11 cellular contexts compared by ENCODE assay signal in genomic region chr13:21435231-21435630, GRCh38. TPM values are rescaled to one million over a fixed set of nuclear protein-coding genes. Genes with fewer than 3 reads are reported as not detected.
DNase-seq lines count a peak whose midpoint lies in the region; ATAC-seq and TF ChIP-seq lines count a peak whose summit lies in the region.
"Had no signal": no experiment of that assay in that cellular context is flagged by ENCODE, and none has a peak within 500 bp of the region (broad histone marks: within the 10 kb centered on the region; RNA-seq: fewer than 3 reads in every experiment).

No MANE protein-coding gene starts in this region.

- H3K4me1 Mint-ChIP-seq in activated CD8-positive, alpha-beta memory T cell treated with anti-CD3 and anti-CD28 coated beads, Interleukin-2, amount 10 ng/mL, durations not matched to agents 7 days and 5 days: peaks cover 33% of the 10 kb centered on the region
- peaks cover 29% of the 10 kb centered on the region for H3K4me1 Mint-ChIP-seq in activated T-helper 17 cell treated with anti-CD3 and anti-CD28 coated beads, Interleukin-2, amount 50 U/mL, for 72 hours
- peaks cover 26% of the 10 kb centered on the region for H3K4me1 Mint-ChIP-seq in stimulated activated memory B cell treated with anti-CD40 and anti-IgM and Interleukin-4, amounts not matched to agents 10 μg/mL and 1 μg/mL and 100 μg/mL, for 72 hours
- H3K4me1 Mint-ChIP-seq: neural progenitor cell had no signal

- no peaks in the 10 kb centered on the region for H3K27me3 Mint-ChIP-seq in activated CD8-positive, alpha-beta memory T cell treated with anti-CD3 and anti-CD28 coated beads, Interleukin-2, amount 10 ng/mL, durations not matched to agents 7 days and 5 days
- H3K27me3 Mint-ChIP-seq in activated T-helper 17 cell treated with anti-CD3 and anti-CD28 coated beads, Interleukin-2, amount 50 U/mL, for 72 hours: no peaks in the 10 kb centered on the region
- no peaks in the 10 kb centered on the region for H3K27me3 Mint-ChIP-seq in stimulated activated memory B cell treated with anti-CD40 and anti-IgM and Interleukin-4, amounts not matched to agents 10 μg/mL and 1 μg/mL and 100 μg/mL, for 72 hours

- no peaks in the 10 kb centered on the region for H3K36me3 ChIP-seq in gastroesophageal sphincter
- H3K36me3 ChIP-seq: neural progenitor cell had no signal

- no peaks in the 10 kb centered on the region for H3K27me3 ChIP-seq in gastroesophageal sphincter
- H3K27me3 ChIP-seq: neural progenitor cell had no signal

- TF ChIP-seq EP300 in gastroesophageal sphincter (IDR thresholded peaks at IDR 0.05): no peak

- H3K9me3 ChIP-seq in gastroesophageal sphincter: peaks cover 0 to 18% (median 0%) of the 10 kb centered on the region in 3 donors

- peak overlapping the region; percentile 79 for H3K27ac Mint-ChIP-seq in activated CD8-positive, alpha-beta memory T cell treated with anti-CD3 and anti-CD28 coated beads, Interleukin-2, amount 10 ng/mL, durations not matched to agents 7 days and 5 days
- peak overlapping the region; percentile 84 for H3K27ac Mint-ChIP-seq in activated T-helper 17 cell treated with anti-CD3 and anti-CD28 coated beads, Interleukin-2, amount 50 U/mL, for 72 hours
- peak overlapping the region; percentile 91 for H3K27ac Mint-ChIP-seq in stimulated activated memory B cell treated with anti-CD40 and anti-IgM and Interleukin-4, amounts not matched to agents 10 μg/mL and 1 μg/mL and 100 μg/mL, for 72 hours
- H3K27ac Mint-ChIP-seq: neural progenitor cell had no signal

- CTCF ChIA-PET in activated CD8-positive, alpha-beta memory T cell treated with anti-CD3 and anti-CD28 coated beads, Interleukin-2, amount 10 ng/mL, durations not matched to agents 7 days and 5 days (lab: Charles Lee): interaction anchor here (1.6 kb wide), 1 partner anchor 24 kb away, joined by 3 read pairs; the partner anchor contains the start of gene ZDHHC20

- peaks cover 20% of the 10 kb centered on the region for H3K9me3 Mint-ChIP-seq in activated CD8-positive, alpha-beta memory T cell treated with anti-CD3 and anti-CD28 coated beads, Interleukin-2, amount 10 ng/mL, durations not matched to agents 7 days and 5 days (ENCODE audit: low read depth)
- peaks cover 10% of the 10 kb centered on the region for H3K9me3 Mint-ChIP-seq in activated T-helper 17 cell treated with anti-CD3 and anti-CD28 coated beads, Interleukin-2, amount 50 U/mL, for 72 hours
- H3K9me3 Mint-ChIP-seq in stimulated activated memory B cell treated with anti-CD40 and anti-IgM and Interleukin-4, amounts not matched to agents 10 μg/mL and 1 μg/mL and 100 μg/mL, for 72 hours: peaks cover 5% of the 10 kb centered on the region

- TF ChIP-seq POLR2A in gastroesophageal sphincter (IDR thresholded peaks at IDR 0.05): no peak

- peak overlapping the region in 3 of 4 donors; percentile 38 to 52 (median 45) for H3K27ac ChIP-seq in gastroesophageal sphincter
- H3K27ac ChIP-seq: neural progenitor cell, VCaP had no signal

- peaks cover 56% of the 10 kb centered on the region for H3K36me3 Mint-ChIP-seq in activated CD8-positive, alpha-beta memory T cell treated with anti-CD3 and anti-CD28 coated beads, Interleukin-2, amount 10 ng/mL, durations not matched to agents 7 days and 5 days
- H3K36me3 Mint-ChIP-seq in activated T-helper 17 cell treated with anti-CD3 and anti-CD28 coated beads, Interleukin-2, amount 50 U/mL, for 72 hours (ENCODE audit: low read depth): peaks cover 9% of the 10 kb centered on the region
- peaks cover 26% of the 10 kb centered on the region for H3K36me3 Mint-ChIP-seq in stimulated activated memory B cell treated with anti-CD40 and anti-IgM and Interleukin-4, amounts not matched to agents 10 μg/mL and 1 μg/mL and 100 μg/mL, for 72 hours

- peaks cover 0 to 14% (median 9%) of the 10 kb centered on the region in 3 donors for H3K4me1 ChIP-seq in gastroesophageal sphincter
- H3K4me1 ChIP-seq: neural progenitor cell had no signal

- H3K4me3 ChIP-seq in gastroesophageal sphincter: no peak overlapping the region
- H3K4me3 ChIP-seq: neural progenitor cell had no signal

- ATAC-seq in activated CD8-positive, alpha-beta memory T cell treated with anti-CD3 and anti-CD28 coated beads, Interleukin-2, amount 10 ng/mL, durations not matched to agents 7 days and 5 days: no peak
- no peak for ATAC-seq in activated T-helper 17 cell treated with anti-CD3 and anti-CD28 coated beads, Interleukin-2, amount 50 U/mL, for 72 hours (replicated peaks)
- ATAC-seq in gastroesophageal sphincter: no peak
- no peak for ATAC-seq in stimulated activated memory B cell treated with anti-CD40 and anti-IgM and Interleukin-4, amounts not matched to agents 10 μg/mL and 1 μg/mL and 100 μg/mL, for 72 hours

- DNase-seq in activated CD8-positive, alpha-beta memory T cell treated with anti-CD3 and anti-CD28 coated beads, Interleukin-2, amount 10 ng/mL, durations not matched to agents 7 days and 5 days: no peak
- DNase-seq in activated CD8-positive, alpha-beta memory T cell treated with anti-CD3 and anti-CD28 coated beads, Interleukin-2, amount 50 U/mL, for 4 hours: no peak
- DNase-seq in NCI-H345 treated with DMSO at 0.1 percent for 48 hours (lab: John Stamatoyannopoulos, UW; ENCODE audit: unreplicated experiment) (no peak), NCI-H510A treated with DMSO at 0.1 percent for 48 hours (lab: John Stamatoyannopoulos, UW) (no peak), DMS53 treated with DMSO at 0.1 percent for 48 hours (lab: John Stamatoyannopoulos, UW; ENCODE audit: unreplicated experiment) (no peak)
- DNase-seq: NCI-H446 treated with DMSO at 0.1 percent for 48 hours had no signal

- 75 to 100% methylated on average over 2 of the region's 2 CpGs for WGBS in gastroesophageal sphincter (ENCODE audit: low coverage in 1 of 2), 2 donors

- H3K4me3 Mint-ChIP-seq in activated CD8-positive, alpha-beta memory T cell treated with anti-CD3 and anti-CD28 coated beads, Interleukin-2, amount 10 ng/mL, durations not matched to agents 7 days and 5 days: peak overlapping the region; percentile 24
- peak overlapping the region; percentile 65 for H3K4me3 Mint-ChIP-seq in activated T-helper 17 cell treated with anti-CD3 and anti-CD28 coated beads, Interleukin-2, amount 50 U/mL, for 72 hours
- peak overlapping the region; percentile 58 for H3K4me3 Mint-ChIP-seq in stimulated activated memory B cell treated with anti-CD40 and anti-IgM and Interleukin-4, amounts not matched to agents 10 μg/mL and 1 μg/mL and 100 μg/mL, for 72 hours
- H3K4me3 Mint-ChIP-seq: neural progenitor cell had no signal

- TF ChIP-seq CTCF in gastroesophageal sphincter (IDR thresholded peaks at IDR 0.05): no peak

RNA-seq across cellular contexts. Expression of gene ZDHHC20, which starts 23.9 kb away (rescaled TPM):
- total RNA-seq in activated CD8-positive, alpha-beta memory T cell treated with anti-CD3 and anti-CD28 coated beads, Interleukin-2, amount 10 ng/mL, durations not matched to agents 7 days and 5 days: 10 to 100 TPM; 65.7 to 68.0 TPM
- total RNA-seq in activated T-helper 17 cell treated with anti-CD3 and anti-CD28 coated beads, Interleukin-2, amount 50 U/mL, for 72 hours: 10 to 100 TPM; 39.3 to 59.0 TPM
- 10 to 100 TPM; 42.8 to 67.1 (median 58.3) TPM for total RNA-seq in gastroesophageal sphincter
